Comparison of ENCODE assay signal across 16 cellular contexts in genomic region chr6:127933852-127934840, GRCh38. TPM values are rescaled to one million over a fixed set of nuclear protein-coding genes. Genes with fewer than 3 reads are reported as not detected.
DNase-seq lines count a peak whose midpoint lies in the region; ATAC-seq and TF ChIP-seq lines count a peak whose summit lies in the region.
"Had no signal": no experiment of that assay in that cellular context is flagged by ENCODE, and none has a peak within 500 bp of the region (broad histone marks: within the 10 kb centered on the region; RNA-seq: fewer than 3 reads in every experiment).

No MANE protein-coding gene starts in this region.

- H3K27ac ChIP-seq in mesendoderm (ENCODE audit: low read depth, low read length) (no peak overlapping the region), Karpas-422 (ENCODE audit: low read length) (no peak overlapping the region), ovary (no peak overlapping the region), left lung (peak overlapping the region in 1 of 2 donors; percentile 8)
- H3K27ac ChIP-seq: GM23248, left ventricle myocardium inferior, SJSA1 had no signal

- H3K9me2 ChIP-seq in Karpas-422 (replicated peaks; ENCODE audit: insufficient read depth, low read length) = no peaks in the 10 kb centered on the region

- no peak overlapping the region for H2AFZ ChIP-seq in Karpas-422 (ENCODE audit: low read length)
- H2AFZ ChIP-seq: GM23248 had no signal

- no peak for TF ChIP-seq CTCF in ovary (IDR thresholded peaks at IDR 0.05)
- TF ChIP-seq CTCF in left lung (IDR thresholded peaks at IDR 0.05) = no peak

- no peak overlapping the region for H2BK5ac ChIP-seq in mesendoderm (ENCODE audit: low read length)

- no peak overlapping the region for H2BK15ac ChIP-seq in mesendoderm (replicated peaks; ENCODE audit: low read depth)

- no peaks in the 10 kb centered on the region for H3K27me3 ChIP-seq in mesendoderm (ENCODE audit: insufficient read depth, low read length, poor library complexity)
- no peaks in the 10 kb centered on the region for H3K27me3 ChIP-seq in Karpas-422 (ENCODE audit: low read length)
- H3K27me3 ChIP-seq in ovary = no peaks in the 10 kb centered on the region
- no peaks in the 10 kb centered on the region for H3K27me3 ChIP-seq in left lung
- H3K27me3 ChIP-seq: SJSA1 had no signal

- H2AK5ac ChIP-seq in mesendoderm (ENCODE audit: low read length) = no peak overlapping the region

- H3K4me2 ChIP-seq in mesendoderm (ENCODE audit: low read length) (no peak overlapping the region), Karpas-422 (ENCODE audit: low read depth, low read length, poor library complexity, severe bottlenecking) (no peak overlapping the region)

- no CpG with 5 or more reads among the region's 7 CpGs for WGBS in mesendoderm (ENCODE audit: extremely low coverage, insufficient coverage, low lambda C conversion rate)
- 89 to 92% (median 90%) methylated on average over 7 of the region's 7 CpGs for WGBS in ovary, 3 donors

- H4K20me1 ChIP-seq in Karpas-422 (ENCODE audit: insufficient read depth, low read depth, low read length) = no peaks in the 10 kb centered on the region

- no peak overlapping the region for H4K8ac ChIP-seq in mesendoderm (ENCODE audit: low read depth, low read length)

- no peak overlapping the region for H3K56ac ChIP-seq in mesendoderm (ENCODE audit: low read length)

- TF ChIP-seq POLR2A in ovary (IDR thresholded peaks at IDR 0.05) = no peak

- no peaks in the 10 kb centered on the region for H3K36me3 ChIP-seq in mesendoderm (ENCODE audit: control insufficient read depth, insufficient read depth, low read length)
- H3K36me3 ChIP-seq in Karpas-422 (ENCODE audit: insufficient read depth, low read length) = no peaks in the 10 kb centered on the region
- H3K36me3 ChIP-seq in ovary = no peaks in the 10 kb centered on the region
- no peaks in the 10 kb centered on the region for H3K36me3 ChIP-seq in left lung
- H3K36me3 ChIP-seq: left ventricle myocardium inferior, SJSA1 had no signal

- DNase-seq in stimulated activated CD4-positive, alpha-beta T cell treated with anti-CD3 and anti-CD28 coated beads, Interleukin-2, amount 100 ng/mL, for 4 hours (ENCODE audit: low read depth) = peak; percentile 12
- no peak for DNase-seq in stimulated activated CD4-positive, alpha-beta T cell treated with anti-CD3 and anti-CD28 coated beads, Interleukin-2, amount 100 ng/mL, for 48 hours
- peak; percentile 7 for DNase-seq in activated T-helper 1 cell treated with Interleukin-2 at 50 U/mL for 16 hours (ENCODE audit: low read depth)
- peak; percentile 11 for DNase-seq in mesendoderm
- DNase-seq in Karpas-422 = no peak
- DNase-seq in HUDEP-2 (lab: John Stamatoyannopoulos, UW; ENCODE audit: unreplicated experiment in 76 of 76) = no peak
- no peak for DNase-seq in ovary
- DNase-seq in left lung = no peak
- DNase-seq: GM23248, left ventricle myocardium inferior, NCI-H1048, NCI-H526 had no signal

- ATAC-seq in left lung = no peak

- no peak overlapping the region for H2BK120ac ChIP-seq in mesendoderm (ENCODE audit: low read depth, low read length)

- H3K4ac ChIP-seq in mesendoderm (ENCODE audit: low read depth, low read length) = no peak overlapping the region

- no peak overlapping the region for H4K5ac ChIP-seq in mesendoderm (ENCODE audit: low read length)

- H3K18ac ChIP-seq in mesendoderm (ENCODE audit: low read length) = no peak overlapping the region

- no peaks in the 10 kb centered on the region for H3K79me2 ChIP-seq in mesendoderm (ENCODE audit: control insufficient read depth, insufficient read depth, low read length)
- no peaks in the 10 kb centered on the region for H3K79me2 ChIP-seq in Karpas-422 (ENCODE audit: low read length)

- H3K23ac ChIP-seq in mesendoderm (ENCODE audit: low read length) = no peak overlapping the region

- no peak overlapping the region for H3K4me3 ChIP-seq in mesendoderm (ENCODE audit: low read length)
- no peak overlapping the region for H3K4me3 ChIP-seq in Karpas-422 (ENCODE audit: low read length)
- H3K4me3 ChIP-seq in ovary = no peak overlapping the region
- H3K4me3 ChIP-seq in left lung = no peak overlapping the region
- H3K4me3 ChIP-seq: GM23248, left ventricle myocardium inferior, SJSA1, skin epidermis had no signal

- no peak for TF ChIP-seq EP300 in ovary (IDR thresholded peaks at IDR 0.05)

- intact Hi-C loops in ovary (cut with DNase I) = no loop called here
- intact Hi-C loops in left lung (cut with DNase I) = no loop called here

- H3K9me3 ChIP-seq in Karpas-422 (ENCODE audit: low read length) = peaks cover 16% of the 10 kb centered on the region
- peaks cover 0 to 6% of the 10 kb centered on the region in 2 donors for H3K9me3 ChIP-seq in ovary
- peaks cover 5 to 14% of the 10 kb centered on the region in 2 donors for H3K9me3 ChIP-seq in left lung
- H3K9me3 ChIP-seq: SJSA1 had no signal

- H3K9ac ChIP-seq in mesendoderm (ENCODE audit: low read length) (no peak overlapping the region), Karpas-422 (ENCODE audit: low read length) (no peak overlapping the region)
- H3K9ac ChIP-seq: GM23248 had no signal

- no peaks in the 10 kb centered on the region for H3K79me1 ChIP-seq in mesendoderm (ENCODE audit: low read length)

- H3K4me1 ChIP-seq in mesendoderm (ENCODE audit: control insufficient read depth, low read depth, low read length) (no peaks in the 10 kb centered on the region), Karpas-422 (ENCODE audit: low read length) (no peaks in the 10 kb centered on the region), ovary (ENCODE audit: insufficient read depth) (no peaks in the 10 kb centered on the region), left lung (no peaks in the 10 kb centered on the region)
- H3K4me1 ChIP-seq: left ventricle myocardium inferior had no signal

RNA-seq across cellular contexts. Expression of gene THEMIS, which starts 33.3 kb away (rescaled TPM):
- 0.01 TPM for polyA plus RNA-seq in mesendoderm (2013, experiment 1 of 2)
- polyA plus RNA-seq in mesendoderm (2013, experiment 2 of 2) = not detected
- total RNA-seq in Karpas-422 (2014; rRNA removed; shearing (Covaris generic); ENCODE audit: low replicate concordance) = not detected in 2 replicates
- total RNA-seq in ovary (under 1 TPM in 6 of 7 donors, not detected in 1; 0.05 to 0.72 (median 0.40) TPM), left lung (1 to 10 TPM in 1 of 2 donors, under 1 TPM in 1; 0.38 to 2.6 TPM)
- polyA plus RNA-seq in ovary = under 1 TPM; 0.08 to 0.87 TPM
- total RNA-seq: Daoy, SJSA1 had no signal
- polyA plus RNA-seq: AG04450 had no signal

Comparison
In these comparisons a context has a peak if more than half of its experiments do, and no peak if none do; other contexts are left out.
1. DNase-seq: peak in stimulated activated CD4-positive, alpha-beta T cell treated with anti-CD3 and anti-CD28 coated beads, Interleukin-2, amount 100 ng/mL, for 4 hours (single experiment), activated T-helper 1 cell treated with Interleukin-2 at 50 U/mL for 16 hours (single experiment) and mesendoderm (single experiment); none in stimulated activated CD4-positive, alpha-beta T cell treated with anti-CD3 and anti-CD28 coated beads, Interleukin-2, amount 100 ng/mL, for 48 hours (0 of 2), Karpas-422 (single experiment), HUDEP-2 (0 of 76), ovary (0 of 5) and left lung (0 of 2).